8 cellular contexts compared by ENCODE assay signal in the genomic region with DNA sequence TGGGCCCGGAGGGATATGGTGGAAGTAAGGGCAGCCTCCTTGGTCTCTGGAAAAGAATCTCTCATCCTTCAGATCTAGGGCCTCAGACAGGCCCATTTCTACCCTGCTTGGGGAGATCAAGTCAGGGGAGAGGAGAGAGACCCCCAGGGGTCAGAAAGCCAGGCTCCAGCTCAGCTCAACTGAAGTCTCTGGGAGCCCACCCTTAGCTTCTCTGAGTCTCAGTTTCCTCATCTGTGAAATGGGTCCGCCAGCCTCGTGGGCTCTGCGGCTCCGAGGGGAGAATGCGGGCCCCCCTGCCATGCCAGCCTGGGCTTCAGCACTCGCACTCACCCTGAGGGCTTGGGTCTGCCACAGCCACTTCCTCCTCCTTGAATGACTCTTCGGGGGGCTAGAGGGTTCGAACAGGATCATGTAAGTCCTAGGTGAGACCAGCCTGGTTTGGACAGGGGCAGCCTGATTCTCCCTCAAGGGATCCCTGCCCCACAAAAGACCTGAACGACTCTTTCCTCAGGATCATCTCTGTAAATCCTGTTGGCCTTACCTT. TPM values are rescaled to one million over a fixed set of nuclear protein-coding genes. Genes with fewer than 3 reads are reported as not detected.
"Had no signal": no experiment of that assay in that cellular context is flagged by ENCODE, and none has a peak within 500 bp of the region (broad histone marks: within the 10 kb centered on the region; RNA-seq: fewer than 3 reads in every experiment).

No MANE protein-coding gene starts in this region.

- H3K4me3 ChIP-seq: GM23248 had no signal

- DNase-seq: GM23248, GOT3, H9, HCEC 1CT, KG1 had no signal

- H2AFZ ChIP-seq: GM23248 had no signal

- H3K27ac ChIP-seq: GM23248 had no signal

- H3K9ac ChIP-seq: GM23248 had no signal

- FAIRE-seq: H54 had no signal

RNA-seq across cellular contexts. Expression of a gene that starts 6.7 kb away (rescaled TPM):
- total RNA-seq: GM23248, H9, HT-29 had no signal
- polyA plus RNA-seq: GM23248, IgD-negative memory B cell had no signal
